Comparison of ENCODE assay signal across 11 cellular contexts in genomic region chr10:7301039-7301768, GRCh38.
DNase-seq lines count a peak whose midpoint lies in the region; ATAC-seq and TF ChIP-seq lines count a peak whose summit lies in the region.
"Had no signal": no experiment of that assay in that cellular context is flagged by ENCODE, and none has a peak within 500 bp of the region (broad histone marks: within the 10 kb centered on the region; RNA-seq: fewer than 3 reads in every experiment).

No MANE protein-coding gene starts in this region.

- peak; percentile 20 for ATAC-seq in left lung
- no peak for ATAC-seq in GM18505 (IDR thresholded peaks at IDR 0.05; ENCODE audit: unreplicated experiment)
- ATAC-seq in omental fat pad (ENCODE audit: low FRiP score), result no peak

- TF ChIP-seq CTCF in AG04450 (IDR thresholded peaks at IDR 0.05; ENCODE audit: low read depth, low read length) (peak; percentile 20; the same call in 1 of the 2 replicates), left lung (IDR thresholded peaks at IDR 0.05) (no peak), omental fat pad (IDR thresholded peaks at IDR 0.05) (no peak)

- no peak for TF ChIP-seq POLR2A in GM18505 (IDR thresholded peaks at IDR 0.05; ENCODE audit: borderline replicate concordance, extremely low read depth, insufficient read depth, insufficient read length)

- POLR2A ChIA-PET in AG04450 (lab: Yijun Ruan, JAX), result no interaction called here

- intact Hi-C loops in left lung (cut with DNase I), result no loop called here

- peaks cover 3% of the 10 kb centered on the region; the same call in 1 of the 2 replicates for H3K9me3 ChIP-seq in AG04450 (ENCODE audit: control insufficient read depth, insufficient read depth, low read length)
- H3K9me3 ChIP-seq in left lung, result no peaks in the 10 kb centered on the region
- H3K9me3 ChIP-seq: psoas muscle had no signal

- H3K27me3 ChIP-seq in AG04450 (ENCODE audit: control insufficient read depth, insufficient read depth, low read length), result no peaks in the 10 kb centered on the region
- no peaks in the 10 kb centered on the region for H3K27me3 ChIP-seq in left lung

- CTCF ChIA-PET in AG04450 (lab: Charles Lee), result no interaction called here

- H3K36me3 ChIP-seq in left lung, result no peaks in the 10 kb centered on the region

- no peak overlapping the region for H3K27ac ChIP-seq in AG04450 (ENCODE audit: low read depth, low read length)
- H3K27ac ChIP-seq in left lung, result no peak overlapping the region
- H3K27ac ChIP-seq: GM23248, psoas muscle had no signal

- DNase-seq in AG04450 (ENCODE audit: low read depth, low spot score) (no peak), HT-29 (ENCODE audit: low spot score) (peak; percentile 28), epidermal melanocyte (ENCODE audit: insufficient read length, low spot score) (peak; percentile 45), left lung (no peak), NCI-H446 treated with DMSO at 0.1 percent for 48 hours (lab: John Stamatoyannopoulos, UW) (no peak), NCI-H2029 treated with DMSO at 0.1 percent for 48 hours (lab: John Stamatoyannopoulos, UW) (no peak), omental fat pad (ENCODE audit: low spot score) (no peak)
- DNase-seq: caudate nucleus, psoas muscle had no signal

- H3K4me3 ChIP-seq in AG04450 (ENCODE audit: low read depth, low read length) (no peak overlapping the region), left lung (no peak overlapping the region)
- H3K4me3 ChIP-seq: GM23248, psoas muscle had no signal

- no peaks in the 10 kb centered on the region for H3K4me1 ChIP-seq in left lung
- H3K4me1 ChIP-seq: psoas muscle had no signal

Comparison
In these comparisons a context has a peak if more than half of its experiments do, and no peak if none do; other contexts are left out.
1. DNase-seq: peak in HT-29 (single experiment) and epidermal melanocyte (single experiment); none in AG04450 (single experiment), left lung (0 of 2), NCI-H446 treated with DMSO at 0.1 percent for 48 hours (single experiment), NCI-H2029 treated with DMSO at 0.1 percent for 48 hours (single experiment) and omental fat pad (single experiment).